ENCODE assay signal across 8 cellular contexts in genomic region chr11:68121067-68121899, GRCh38. TPM values are rescaled to one million over a fixed set of nuclear protein-coding genes. Genes with fewer than 3 reads are reported as not detected.
DNase-seq lines count a peak whose midpoint lies in the region; ATAC-seq, FAIRE-seq and TF ChIP-seq lines count a peak whose summit lies in the region.

TSS of gene CHKA (minus strand) at chr11:68121388. CDS start at chr11:68121177, 211 bp downstream.

- TF ChIP-seq CTCF in transverse colon (IDR thresholded peaks at IDR 0.05), result no peak

- H3K27me3 Mint-ChIP-seq in T-cell, result no peaks in the 10 kb centered on the region

- no peaks in the 10 kb centered on the region for H3K9me3 ChIP-seq in transverse colon

- peak within 1 kb of the TSS; percentile 97 for H3K27ac ChIP-seq in adipose tissue (ENCODE audit: low read depth, low read length)
- peak within 1 kb of the TSS; percentile 96 to 100 (median 98) for H3K27ac ChIP-seq in transverse colon

- WGBS in adipose tissue, 3 donors, result 0% methylated on average over 57 to 106 of the region's 107 CpGs
- 0% methylated on average over 29 of the region's 107 CpGs; no CpG with 5 or more reads in 1 of the 2 donors for WGBS in transverse colon (ENCODE audit: low coverage in 1 of 2), 2 donors

- DNase-seq in GM12892 (ENCODE audit: insufficient read length) (peak; percentile 97), NCI-H128 (lab: John Stamatoyannopoulos, UW; ENCODE audit: unreplicated experiment) (peak; percentile 88), T-cell (peak; percentile 59 to 85 (median 72)), cardiac septum (ENCODE audit: low spot score) (peak; percentile 96), posterior cingulate gyrus (peak; percentile 85 to 99 (median 94)), transverse colon (peak; percentile 95)

- FAIRE-seq in GM12892 (lab: Jason Lieb, UNC), result peak; percentile 99

- peak; percentile 92 for ATAC-seq in HG02759 (IDR thresholded peaks at IDR 0.05; ENCODE audit: unreplicated experiment)
- peak; percentile 84 to 94 (median 92) for ATAC-seq in T-cell (replicated peaks in 1 of 4)

- intact Hi-C loops in cardiac septum (cut with DNase I) (loop anchor here (5.0 kb wide), 2 partner anchors 89 to 91 kb away; partner anchors contain the start of genes KMT5B and NDUFS8), posterior cingulate gyrus (cut with DNase I) (loop anchor here (5.0 kb wide), 1 partner anchor 91 kb away; the partner anchor contains the start of gene KMT5B), transverse colon (cut with DNase I; ENCODE audit: low total_unique reads) (loop anchor here (5.0 to 10.0 kb wide), 2 partner anchors 86 to 91 kb away; partner anchors contain the start of genes KMT5B, NDUFS8 and TCIRG1)

- H3K36me3 ChIP-seq in transverse colon, result no peaks in the 10 kb centered on the region

- H3K4me3 ChIP-seq in transverse colon, result peak within 1 kb of the TSS; percentile 66 to 95 (median 81)

- peak; percentile 65 for TF ChIP-seq POLR2A in GM12892 (IDR thresholded peaks at IDR 0.05; ENCODE audit: low read depth, low read length)
- TF ChIP-seq POLR2A in transverse colon (IDR thresholded peaks at IDR 0.05), result peak; percentile 83

- TF ChIP-seq EP300 in transverse colon (IDR thresholded peaks at IDR 0.05; ENCODE audit: low read depth), result no peak

- in situ Hi-C loops in transverse colon (cut with MboI; ENCODE audit: low pct_ligation_motif_present in 1 of 4, low pct_unique_long_range_greater_than_20kb in 1 of 4, low sequenced_read_pairs in 3 of 4), result no loop called here

- H3K4me1 ChIP-seq in transverse colon, result peaks cover 15 to 60% (median 51%) of the 10 kb centered on the region in 4 donors

- no peaks in the 10 kb centered on the region for H3K27me3 ChIP-seq in transverse colon

- H3K4me3 Mint-ChIP-seq in T-cell, result peak within 1 kb of the TSS; percentile 76 to 82 (median 81)

- H3K27ac Mint-ChIP-seq in T-cell, result peak within 1 kb of the TSS in 1 of 2 donors; percentile 78

- POLR2A ChIA-PET in T-cell (lab: Charles Lee), result no interaction called here

- H3K4me1 Mint-ChIP-seq in T-cell, result peaks cover 9 to 11% (median 10%) of the 10 kb centered on the region in 3 donors

- CTCF ChIA-PET in T-cell (lab: Charles Lee), result interaction anchor here in 1 of 2 donors (0.6 kb wide), 1 partner anchor 87 kb away, joined by 4 read pairs; no protein-coding TSS in a partner anchor

- H3K9me3 Mint-ChIP-seq in T-cell, result no peaks in the 10 kb centered on the region

- no peaks in the 10 kb centered on the region for H3K36me3 Mint-ChIP-seq in T-cell

RNA-seq across cellular contexts. Expression of gene CHKA, which starts in this region (rescaled TPM):
- 28.9 TPM for polyA plus RNA-seq in GM12892 (2012; ENCODE audit: missing spikeins)
- total RNA-seq in T-cell (10 to 100 TPM in 2 of 5 donors, 1 to 10 TPM in 3; 4.4 to 19.4 (median 7.6) TPM), cardiac septum (10.2 TPM), transverse colon (100 to 1,000 TPM in 3 of 4 donors, 10 to 100 TPM in 1; 41.6 to 253 (median 121) TPM)
- 10 to 100 TPM; 14.3 to 16.4 (median 16.0) TPM for polyA plus RNA-seq in adipose tissue

Comparison
In these comparisons a context has a peak if more than half of its experiments do, and no peak if none do; other contexts are left out.
1. Peak in every context shown above with its lines: DNase-seq, ATAC-seq, H3K4me3 ChIP-seq and H3K27ac ChIP-seq.